ENCODE assay signal across 1 cellular context in genomic region chr11:65919151-65920034, GRCh38.
TF ChIP-seq lines count a peak whose summit lies in the region.

Gene DRAP1, plus strand, starts transcription at chr11:65919426. Its CDS starts 76 bp downstream, at chr11:65919502.

TF ChIP-seq in HepG2, 621 proteins besides CTCF, POLR2A, EP300 and RAD21 (continued from another document and continues in another):
- no peak for TF ChIP-seq DZIP1 (CRISPR knock-in tag; IDR thresholded peaks at IDR 0.05)
- TF ChIP-seq ARID4A (CRISPR knock-in tag; IDR thresholded peaks at IDR 0.05; ENCODE audit: borderline replicate concordance): peak; percentile 79; the same call in 1 of the 2 replicates
- TF ChIP-seq SIX4 (CRISPR knock-in tag; IDR thresholded peaks at IDR 0.05): peak; percentile 68; the same call in 1 of the 2 replicates
- no peak for TF ChIP-seq NFE2L2 (IDR thresholded peaks at IDR 0.05; ENCODE audit: low read length)
- TF ChIP-seq PAF1 (CRISPR knock-in tag; IDR thresholded peaks at IDR 0.05): no peak
- no peak for TF ChIP-seq NR3C1 (CRISPR knock-in tag; IDR thresholded peaks at IDR 0.05)
- peak; percentile 68 for TF ChIP-seq POGK (CRISPR knock-in tag; conservative IDR thresholded peaks at IDR 0.05)
- peak in 1 of 2 experiments; percentile 92; a peak in 2 of 4 replicates for TF ChIP-seq KLF16 (CRISPR knock-in tag; IDR thresholded peaks at IDR 0.05)
- TF ChIP-seq ZSCAN21 (CRISPR knock-in tag; IDR thresholded peaks at IDR 0.05; ENCODE audit: borderline replicate concordance): peak; percentile 63; the same call in 1 of the 2 replicates
- 0 out of 2 replicates have a peak, but pooled peaks have one; percentile 71 for TF ChIP-seq ZNF550 (CRISPR knock-in tag; IDR thresholded peaks at IDR 0.05; ENCODE audit: borderline replicate concordance)
- TF ChIP-seq ZNF773 (CRISPR knock-in tag; IDR thresholded peaks at IDR 0.05; ENCODE audit: borderline replicate concordance): peak; percentile 87; the same call in 1 of the 2 replicates
- TF ChIP-seq ZNF430 (CRISPR knock-in tag; IDR thresholded peaks at IDR 0.05): no peak
- no peak for TF ChIP-seq SKIL (CRISPR knock-in tag; IDR thresholded peaks at IDR 0.05; ENCODE audit: borderline replicate concordance)
- no peak for TF ChIP-seq ZNF781 (CRISPR knock-in tag; IDR thresholded peaks at IDR 0.05; ENCODE audit: borderline replicate concordance, not compliant biosample characterization)
- TF ChIP-seq ZNF770 (CRISPR knock-in tag; IDR thresholded peaks at IDR 0.05): peak; percentile 64
- 0 out of 2 replicates have a peak, but pooled peaks have one; percentile 39 for TF ChIP-seq KLF11 (CRISPR knock-in tag; IDR thresholded peaks at IDR 0.05)
- peak; percentile 86 for TF ChIP-seq KDM2A (CRISPR knock-in tag; IDR thresholded peaks at IDR 0.05; ENCODE audit: borderline replicate concordance, low read depth)
- peak; percentile 68; the same call in 1 of the 2 replicates for TF ChIP-seq SSRP1 (CRISPR knock-in tag; IDR thresholded peaks at IDR 0.05)
- TF ChIP-seq AHDC1 (CRISPR knock-in tag; IDR thresholded peaks at IDR 0.05; ENCODE audit: borderline replicate concordance): no peak
- peak; percentile 77; the same call in 1 of the 2 replicates for TF ChIP-seq KDM3A (CRISPR knock-in tag; IDR thresholded peaks at IDR 0.05; ENCODE audit: low read depth)
- TF ChIP-seq RBAK (CRISPR knock-in tag; IDR thresholded peaks at IDR 0.05): no peak
- no peak for TF ChIP-seq ZNF20 (CRISPR knock-in tag; IDR thresholded peaks at IDR 0.05)
- peak; percentile 81; the same call in 1 of the 2 replicates for TF ChIP-seq KLF12 (CRISPR knock-in tag; IDR thresholded peaks at IDR 0.05; ENCODE audit: borderline replicate concordance)
- 0 out of 2 replicates have a peak, but pooled peaks have one; percentile 25 for TF ChIP-seq ZNF7 (CRISPR knock-in tag; IDR thresholded peaks at IDR 0.05)
- TF ChIP-seq TARDBP (CRISPR knock-in tag; IDR thresholded peaks at IDR 0.05): peak; percentile 91
- TF ChIP-seq GFI1 (CRISPR knock-in tag; IDR thresholded peaks at IDR 0.05; ENCODE audit: borderline replicate concordance): 0 out of 2 replicates have a peak, but pooled peaks have one; percentile 80
- 0 out of 2 replicates have a peak, but pooled peaks have one; percentile 68 for TF ChIP-seq PCBP1 (IDR thresholded peaks at IDR 0.05; ENCODE audit: borderline replicate concordance, low read depth, low read length)
- TF ChIP-seq SKI (IDR thresholded peaks at IDR 0.05; ENCODE audit: partially characterized antibody): peak; percentile 94
- 0 out of 2 replicates have a peak, but pooled peaks have one; percentile 61 for TF ChIP-seq ZNF83 (CRISPR knock-in tag; IDR thresholded peaks at IDR 0.05; ENCODE audit: borderline replicate concordance)
- TF ChIP-seq ATF1 (CRISPR knock-in tag; IDR thresholded peaks at IDR 0.05): no peak
- TF ChIP-seq FOXC1 (CRISPR knock-in tag; IDR thresholded peaks at IDR 0.05; ENCODE audit: borderline replicate concordance): no peak
- TF ChIP-seq NPAS2 (CRISPR knock-in tag; IDR thresholded peaks at IDR 0.05; ENCODE audit: borderline replicate concordance): no peak
- TF ChIP-seq ZBTB26 (CRISPR knock-in tag; IDR thresholded peaks at IDR 0.05; ENCODE audit: borderline replicate concordance): peak; percentile 50; the same call in 1 of the 2 replicates
- no peak for TF ChIP-seq ZFAT (CRISPR knock-in tag; conservative IDR thresholded peaks at IDR 0.05)
- TF ChIP-seq GABPB1 (CRISPR knock-in tag; IDR thresholded peaks at IDR 0.05): peak; percentile 87
- peak; percentile 30; the same call in 1 of the 2 replicates for TF ChIP-seq PHF21A (CRISPR knock-in tag; IDR thresholded peaks at IDR 0.05)
- peak; percentile 86 for TF ChIP-seq MAX (IDR thresholded peaks at IDR 0.05)
- peak; percentile 72 for TF ChIP-seq ZFY (CRISPR knock-in tag; IDR thresholded peaks at IDR 0.05)
- peak; percentile 51; the same call in 1 of the 2 replicates for TF ChIP-seq MTF1 (CRISPR knock-in tag; IDR thresholded peaks at IDR 0.05)
